ENCODE assay signal across 21 cellular contexts in the genomic region with DNA sequence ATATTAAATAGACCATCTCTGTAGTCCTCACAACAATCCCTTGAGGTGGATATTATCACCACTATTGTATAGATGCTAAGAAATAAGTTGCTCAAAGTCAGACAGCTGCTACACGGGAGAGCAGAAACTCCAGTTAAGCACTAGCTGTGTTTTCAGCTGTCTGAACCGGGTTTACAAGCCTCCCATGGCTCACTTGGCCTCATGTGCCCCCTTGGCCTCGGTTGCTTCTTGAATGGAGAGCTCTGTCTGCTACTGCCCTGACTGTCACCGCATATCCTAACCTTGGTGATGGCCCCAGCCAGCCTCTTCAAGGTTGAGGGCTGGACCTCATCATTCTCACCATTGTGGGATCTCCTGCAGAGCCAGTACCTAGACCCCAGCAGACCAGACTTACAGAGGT.
"Had no signal": no experiment of that assay in that cellular context is flagged by ENCODE, and none has a peak within 500 bp of the region (broad histone marks: within the 10 kb centered on the region; RNA-seq: fewer than 3 reads in every experiment).

No MANE protein-coding gene starts in this region.

- H3K4me1 Mint-ChIP-seq: activated CD4-positive, alpha-beta T cell treated with anti-CD3 and anti-CD28 coated beads, Interleukin-2, amount 10 ng/mL, durations not matched to agents 24 days and 14 days; activated naive CD8-positive, alpha-beta T cell treated with anti-CD3 and anti-CD28 coated beads, Interleukin-2, amount 50 U/mL, for 24 hours; central memory CD8-positive, alpha-beta T cell; endodermal cell had no signal

- H3K9me3 ChIP-seq: body of pancreas, colonic mucosa, esophagus squamous epithelium, sigmoid colon, suprapubic skin, transverse colon had no signal

- H3K4me3 ChIP-seq: body of pancreas, colonic mucosa, esophagus squamous epithelium, heart left ventricle, sigmoid colon, spleen, suprapubic skin, transverse colon had no signal

- H3K27ac Mint-ChIP-seq: activated CD4-positive, alpha-beta T cell treated with anti-CD3 and anti-CD28 coated beads, Interleukin-2, amount 10 ng/mL, durations not matched to agents 24 days and 14 days; activated CD8-positive, alpha-beta T cell treated with anti-CD3 and anti-CD28 coated beads, Interleukin-2, amount 10 ng/mL, durations not matched to agents 7 days and 5 days; activated naive CD8-positive, alpha-beta T cell treated with anti-CD3 and anti-CD28 coated beads, Interleukin-2, amount 50 U/mL, for 24 hours; activated T-helper 1 cell treated with anti-CD3 and anti-CD28 coated beads, Interleukin-12 subunit alpha, Interleukin-12 subunit beta, Interleukin-2, Interleukin-4 antibody, amounts not matched to agents 30 ng/mL and 10 ng/mL and 1 ng/mL, durations not matched to agents 14 hours and 24 hours and 36 hours; endodermal cell; stimulated activated naive CD8-positive, alpha-beta T cell treated with anti-CD3 and anti-CD28 coated beads, Interleukin-15, amount 100 ng/mL, for 72 hours had no signal

- DNase-seq: activated CD4-positive, alpha-beta T cell treated with anti-CD3 and anti-CD28 coated beads, Interleukin-2, amount 10 ng/mL, durations not matched to agents 24 days and 14 days; activated CD8-positive, alpha-beta T cell treated with anti-CD3 and anti-CD28 coated beads, Interleukin-2, amount 10 ng/mL, durations not matched to agents 7 days and 5 days; activated gamma-delta T cell; activated naive CD4-positive, alpha-beta T cell treated with anti-CD3 and anti-CD28 coated beads, Interleukin-2, amount 50 U/mL, for 16 hours; activated naive CD8-positive, alpha-beta T cell treated with anti-CD3 and anti-CD28 coated beads, Interleukin-2, amount 50 U/mL, for 24 hours; body of pancreas; colonic mucosa; endodermal cell; esophagus squamous epithelium; heart left ventricle; islet precursor cell; left colon; mesenchymal stem cell; sigmoid colon; spleen; stimulated activated CD4-positive, alpha-beta T cell treated with anti-CD3 and anti-CD28 coated beads, Interleukin-4, amount 100 ng/mL, for 24 hours; stimulated activated naive CD8-positive, alpha-beta T cell treated with anti-CD3 and anti-CD28 coated beads, Interleukin-15, amount 100 ng/mL, for 72 hours; transverse colon had no signal

- H3K4me3 Mint-ChIP-seq: activated CD4-positive, alpha-beta T cell treated with anti-CD3 and anti-CD28 coated beads, Interleukin-2, amount 10 ng/mL, durations not matched to agents 24 days and 14 days; activated CD8-positive, alpha-beta T cell treated with anti-CD3 and anti-CD28 coated beads, Interleukin-2, amount 10 ng/mL, durations not matched to agents 7 days and 5 days; activated naive CD8-positive, alpha-beta T cell treated with anti-CD3 and anti-CD28 coated beads, Interleukin-2, amount 50 U/mL, for 24 hours; activated T-helper 1 cell treated with anti-CD3 and anti-CD28 coated beads, Interleukin-12 subunit alpha, Interleukin-12 subunit beta, Interleukin-2, Interleukin-4 antibody, amounts not matched to agents 30 ng/mL and 10 ng/mL and 1 ng/mL, durations not matched to agents 14 hours and 24 hours and 36 hours; central memory CD8-positive, alpha-beta T cell; endodermal cell; stimulated activated naive CD8-positive, alpha-beta T cell treated with anti-CD3 and anti-CD28 coated beads, Interleukin-15, amount 100 ng/mL, for 72 hours had no signal

- H3K27me3 Mint-ChIP-seq: activated CD4-positive, alpha-beta T cell treated with anti-CD3 and anti-CD28 coated beads, Interleukin-2, amount 10 ng/mL, durations not matched to agents 24 days and 14 days; activated naive CD8-positive, alpha-beta T cell treated with anti-CD3 and anti-CD28 coated beads, Interleukin-2, amount 50 U/mL, for 24 hours; stimulated activated naive CD8-positive, alpha-beta T cell treated with anti-CD3 and anti-CD28 coated beads, Interleukin-15, amount 100 ng/mL, for 72 hours had no signal

- H3K27me3 ChIP-seq: body of pancreas, colonic mucosa, esophagus squamous epithelium, heart left ventricle, sigmoid colon, spleen, suprapubic skin, transverse colon had no signal

- H3K4me1 ChIP-seq: body of pancreas, colonic mucosa, esophagus squamous epithelium, heart left ventricle, sigmoid colon, spleen, suprapubic skin, transverse colon had no signal

- H3K36me3 ChIP-seq: colonic mucosa, esophagus squamous epithelium, heart left ventricle, sigmoid colon, spleen, suprapubic skin, transverse colon had no signal

- H3K27ac ChIP-seq: body of pancreas, colonic mucosa, esophagus squamous epithelium, heart left ventricle, sigmoid colon, spleen, suprapubic skin, transverse colon had no signal
